ENCODE assay signal across 19 cellular contexts in the genomic region with DNA sequence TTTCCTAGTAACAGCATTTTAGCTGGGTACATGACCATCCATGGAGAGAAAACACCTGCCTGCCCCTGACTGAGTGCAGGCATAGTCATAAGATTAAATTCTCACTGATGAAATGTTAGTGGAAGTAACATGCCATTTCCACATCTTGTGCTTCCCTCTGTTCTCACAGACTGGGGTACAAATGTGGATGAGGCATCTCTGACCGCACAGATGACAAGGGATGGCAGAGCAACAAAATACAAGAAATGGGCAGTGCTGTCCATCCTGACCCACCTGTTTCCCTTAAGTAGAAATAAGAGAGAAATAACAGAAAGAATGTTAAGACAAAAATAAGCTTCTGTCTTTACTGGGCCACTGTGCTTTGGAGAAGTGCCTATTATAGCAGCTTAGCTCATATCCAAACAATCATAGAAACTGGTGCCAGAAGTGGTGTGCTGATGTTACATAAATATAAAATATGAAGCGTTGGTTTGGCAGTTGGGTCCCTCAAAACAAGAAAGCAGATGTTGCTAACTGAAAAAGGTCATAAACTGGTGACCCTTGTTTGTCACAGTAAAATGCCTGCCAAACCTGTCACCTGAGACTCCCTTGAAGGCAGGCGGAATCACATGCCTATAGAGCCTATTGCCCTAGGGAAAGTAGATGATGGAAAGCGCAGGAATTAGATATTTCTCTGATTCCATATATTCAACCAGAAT. TPM values are rescaled to one million over a fixed set of nuclear protein-coding genes. Genes with fewer than 3 reads are reported as not detected.
DNase-seq lines count a peak whose midpoint lies in the region; ATAC-seq and TF ChIP-seq lines count a peak whose summit lies in the region.
"Had no signal": no experiment of that assay in that cellular context is flagged by ENCODE, and none has a peak within 500 bp of the region (broad histone marks: within the 10 kb centered on the region; RNA-seq: fewer than 3 reads in every experiment).

No MANE protein-coding gene starts in this region.

- peaks cover 29% of the 10 kb centered on the region for H3K27me3 Mint-ChIP-seq in stimulated activated naive CD8-positive, alpha-beta T cell treated with anti-CD3 and anti-CD28 coated beads, Interleukin-15, amount 100 ng/mL, for 72 hours

- H3K9me3 Mint-ChIP-seq in stimulated activated naive CD8-positive, alpha-beta T cell treated with anti-CD3 and anti-CD28 coated beads, Interleukin-15, amount 100 ng/mL, for 72 hours = no peaks in the 10 kb centered on the region
- H3K9me3 Mint-ChIP-seq: neural crest cell had no signal

- DNase-seq in DMS 273 (lab: John Stamatoyannopoulos, UW; ENCODE audit: unreplicated experiment) = peak; percentile 34
- no peak for DNase-seq in DMS 273 treated with DMSO at 0.1 percent for 48 hours (lab: John Stamatoyannopoulos, UW)
- DNase-seq in fibroblast of the aortic adventitia (ENCODE audit: low read depth) = peak; percentile 69
- peak in 2 of 49 donors; percentile 5 to 56 for DNase-seq in substantia nigra (lab: John Stamatoyannopoulos, UW)
- no peak for DNase-seq in NCI-H82 treated with DMSO at 0.1 percent for 48 hours (lab: John Stamatoyannopoulos, UW; ENCODE audit: unreplicated experiment)
- DNase-seq in stimulated activated naive CD8-positive, alpha-beta T cell treated with anti-CD3 and anti-CD28 coated beads, Interleukin-15, amount 100 ng/mL, for 72 hours = no peak
- DNase-seq: activated naive CD4-positive, alpha-beta T cell; CD8-positive, alpha-beta T cell; lower lobe of right lung; NCI-H2107; right lobe of liver; stimulated activated naive CD4-positive, alpha-beta T cell had no signal

- no peak overlapping the region for H3K4me3 ChIP-seq in fibroblast of the aortic adventitia (ENCODE audit: low read depth, low read length)
- H3K4me3 ChIP-seq: breast epithelium, K562, lower lobe of right lung, right lobe of liver had no signal

- H3K4me1 Mint-ChIP-seq in stimulated activated naive CD8-positive, alpha-beta T cell treated with anti-CD3 and anti-CD28 coated beads, Interleukin-15, amount 100 ng/mL, for 72 hours = no peaks in the 10 kb centered on the region

- H3K27ac ChIP-seq in substantia nigra (ENCODE audit: low read depth, low read length, poor library complexity, severe bottlenecking) = peak overlapping the region; percentile 31
- H3K27ac ChIP-seq: 22Rv1, lower lobe of right lung, right lobe of liver, VCaP had no signal

- H3K27ac Mint-ChIP-seq in stimulated activated naive CD8-positive, alpha-beta T cell treated with anti-CD3 and anti-CD28 coated beads, Interleukin-15, amount 100 ng/mL, for 72 hours = no peak overlapping the region
- H3K27ac Mint-ChIP-seq: CD8-positive, alpha-beta T cell had no signal

- no peak for TF ChIP-seq CTCF in fibroblast of the aortic adventitia (IDR thresholded peaks at IDR 0.05; ENCODE audit: insufficient read depth, low read length)

- H3K4me3 Mint-ChIP-seq in stimulated activated naive CD8-positive, alpha-beta T cell treated with anti-CD3 and anti-CD28 coated beads, Interleukin-15, amount 100 ng/mL, for 72 hours = no peak overlapping the region
- H3K4me3 Mint-ChIP-seq: CD8-positive, alpha-beta T cell; neural crest cell had no signal

- ATAC-seq in SK-N-SH treated with all-trans-retinoic acid at 6 μM for 48 hours (no peak; the same call in 1 of the 3 replicates), GM18520 (IDR thresholded peaks at IDR 0.05; ENCODE audit: unreplicated experiment) (no peak)
- ATAC-seq in stimulated activated naive CD8-positive, alpha-beta T cell treated with anti-CD3 and anti-CD28 coated beads, Interleukin-15, amount 100 ng/mL, for 72 hours = no peak
- ATAC-seq: CD8-positive, alpha-beta T cell; K562; right lobe of liver had no signal

TF ChIP-seq in SK-N-SH treated with all-trans-retinoic acid at 6 μM for 48 hours, 23 proteins besides CTCF, POLR2A, EP300 and RAD21:
- TF ChIP-seq, protein P1, sequence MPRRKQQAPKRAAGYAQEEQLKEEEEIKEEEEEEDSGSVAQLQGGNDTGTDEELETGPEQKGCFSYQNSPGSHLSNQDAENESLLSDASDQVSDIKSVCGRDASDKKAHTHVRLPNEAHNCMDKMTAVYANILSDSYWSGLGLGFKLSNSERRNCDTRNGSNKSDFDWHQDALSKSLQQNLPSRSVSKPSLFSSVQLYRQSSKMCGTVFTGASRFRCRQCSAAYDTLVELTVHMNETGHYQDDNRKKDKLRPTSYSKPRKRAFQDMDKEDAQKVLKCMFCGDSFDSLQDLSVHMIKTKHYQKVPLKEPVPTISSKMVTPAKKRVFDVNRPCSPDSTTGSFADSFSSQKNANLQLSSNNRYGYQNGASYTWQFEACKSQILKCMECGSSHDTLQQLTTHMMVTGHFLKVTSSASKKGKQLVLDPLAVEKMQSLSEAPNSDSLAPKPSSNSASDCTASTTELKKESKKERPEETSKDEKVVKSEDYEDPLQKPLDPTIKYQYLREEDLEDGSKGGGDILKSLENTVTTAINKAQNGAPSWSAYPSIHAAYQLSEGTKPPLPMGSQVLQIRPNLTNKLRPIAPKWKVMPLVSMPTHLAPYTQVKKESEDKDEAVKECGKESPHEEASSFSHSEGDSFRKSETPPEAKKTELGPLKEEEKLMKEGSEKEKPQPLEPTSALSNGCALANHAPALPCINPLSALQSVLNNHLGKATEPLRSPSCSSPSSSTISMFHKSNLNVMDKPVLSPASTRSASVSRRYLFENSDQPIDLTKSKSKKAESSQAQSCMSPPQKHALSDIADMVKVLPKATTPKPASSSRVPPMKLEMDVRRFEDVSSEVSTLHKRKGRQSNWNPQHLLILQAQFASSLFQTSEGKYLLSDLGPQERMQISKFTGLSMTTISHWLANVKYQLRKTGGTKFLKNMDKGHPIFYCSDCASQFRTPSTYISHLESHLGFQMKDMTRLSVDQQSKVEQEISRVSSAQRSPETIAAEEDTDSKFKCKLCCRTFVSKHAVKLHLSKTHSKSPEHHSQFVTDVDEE (CRISPR knock-in tag; IDR thresholded peaks at IDR 0.05) = peak; percentile 16; the same call in 1 of the 2 replicates
- no peak for TF ChIP-seq ARNTL (CRISPR knock-in tag; IDR thresholded peaks at IDR 0.05; ENCODE audit: borderline replicate concordance, low read depth)

RNA-seq across cellular contexts. Expression of gene HECW2, which starts 26.2 kb away (rescaled TPM):
- total RNA-seq in fibroblast of the aortic adventitia (ENCODE audit: low replicate concordance) = 4.0 and 69.9 TPM in 2 replicates

Comparison
In these comparisons a context has a peak if more than half of its experiments do, and no peak if none do; other contexts are left out.
1. DNase-seq: peak in DMS 273 (single experiment) and fibroblast of the aortic adventitia (single experiment); none in DMS 273 treated with DMSO at 0.1 percent for 48 hours (single experiment), NCI-H82 treated with DMSO at 0.1 percent for 48 hours (single experiment) and stimulated activated naive CD8-positive, alpha-beta T cell treated with anti-CD3 and anti-CD28 coated beads, Interleukin-15, amount 100 ng/mL, for 72 hours (0 of 2).